1 cellular context compared by ENCODE assay signal in the genomic region with DNA sequence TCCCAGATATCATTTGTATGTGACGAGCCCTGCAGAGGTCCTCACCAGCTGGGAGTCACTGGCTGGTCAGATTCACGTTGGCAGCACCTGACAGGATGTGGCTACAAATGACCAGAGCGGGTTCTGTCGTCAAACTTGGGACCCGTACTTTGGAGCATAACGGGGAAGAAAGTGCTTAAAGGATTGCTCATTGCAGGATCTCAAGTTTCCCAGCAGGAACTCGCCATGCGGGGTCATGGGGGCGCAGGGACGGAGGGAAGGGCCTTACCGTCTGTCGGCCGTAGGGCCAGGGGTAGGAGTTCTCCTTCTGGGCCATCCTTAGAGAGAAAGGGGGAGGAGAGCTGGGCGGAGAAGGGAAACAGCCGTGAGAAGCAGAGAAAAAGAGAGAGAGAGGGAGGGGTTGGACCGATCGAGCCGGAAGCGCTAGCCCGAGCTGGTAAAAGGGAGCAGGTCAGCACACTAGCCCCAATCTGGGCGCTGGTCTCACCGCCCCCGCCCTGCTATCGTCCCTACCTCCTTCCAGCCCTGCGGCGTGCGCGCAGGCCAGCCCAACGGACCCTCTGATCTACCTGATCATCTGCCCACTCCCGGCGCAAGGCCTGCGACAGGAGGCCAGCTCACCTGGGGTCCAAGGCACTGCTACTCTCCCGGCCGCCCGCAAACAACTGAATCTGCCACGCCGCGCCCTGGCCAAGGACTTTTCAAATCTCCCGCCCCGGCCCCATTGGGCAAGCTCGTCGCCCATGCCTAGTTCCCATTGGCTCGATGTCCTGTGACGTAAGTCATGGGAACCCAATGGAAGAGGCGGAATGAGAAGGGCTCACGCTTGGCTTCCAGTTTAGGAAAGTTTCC.
A peak's percentile ranks its signal among the peaks of the same experiment; 100 is the strongest.
TF ChIP-seq lines count a peak whose summit lies in the region.

A gene (minus strand): TSS at position 667 of the 852 bp plus-strand sequence. CDS start 351 bp downstream, at position 316.

TF ChIP-seq in H1, 55 proteins besides CTCF, POLR2A, EP300 and RAD21:
- TF ChIP-seq SRF (IDR thresholded peaks at IDR 0.05; ENCODE audit: low read depth, low read length) (no peak), SIX5 (IDR thresholded peaks at IDR 0.05; ENCODE audit: low read depth, low read length) (no peak), RBBP5 (IDR thresholded peaks at IDR 0.05; ENCODE audit: borderline replicate concordance, low read depth, low read length) (no peak), KDM4A (IDR thresholded peaks at IDR 0.05; ENCODE audit: low read depth, low read length, severe bottlenecking) (peak; percentile 71), BACH1 (IDR thresholded peaks at IDR 0.05; ENCODE audit: low read length) (no peak), YY1 (IDR thresholded peaks at IDR 0.05; ENCODE audit: low read depth, low read length) (no peak), RXRA (IDR thresholded peaks at IDR 0.05; ENCODE audit: insufficient read depth, low read depth, low read length) (no peak), KDM1A (IDR thresholded peaks at IDR 0.05; ENCODE audit: borderline replicate concordance, low read length) (0 out of 2 replicates have a peak, but pooled peaks have one; percentile 33), SUZ12 (IDR thresholded peaks at IDR 0.05; ENCODE audit: low read length) (no peak), CTBP2 (IDR thresholded peaks at IDR 0.05; ENCODE audit: borderline replicate concordance, insufficient read depth, insufficient read length, low read length) (peak; percentile 57), TEAD4 (IDR thresholded peaks at IDR 0.05; ENCODE audit: low read depth, low read length) (no peak), ZNF274 (IDR thresholded peaks at IDR 0.05; ENCODE audit: borderline replicate concordance, extremely low read depth, low read length) (no peak), CHD1 (IDR thresholded peaks at IDR 0.05; ENCODE audit: low read depth, low read length) (no peak), SP4 (IDR thresholded peaks at IDR 0.05; ENCODE audit: low read length) (no peak), KDM5A (IDR thresholded peaks at IDR 0.05; ENCODE audit: low read length) (0 out of 2 replicates have a peak, but pooled peaks have one; percentile 55), EZH2 (IDR thresholded peaks at IDR 0.05; ENCODE audit: low read depth, low read length, severe bottlenecking) (no peak), FOSL1 (IDR thresholded peaks at IDR 0.05; ENCODE audit: insufficient read depth, low read depth, low read length) (no peak), CBX5 (IDR thresholded peaks at IDR 0.05; ENCODE audit: low read depth, low read length) (no peak), GTF2F1 (IDR thresholded peaks at IDR 0.05; ENCODE audit: borderline replicate concordance, low read depth, low read length) (peak; percentile 84; the same call in 1 of the 2 replicates), PHF8 (conservative IDR thresholded peaks at IDR 0.05; ENCODE audit: low read depth, low read length) (peak; percentile 96), MAFK (IDR thresholded peaks at IDR 0.05; ENCODE audit: low read depth, low read length) (no peak), SIRT6 (IDR thresholded peaks at IDR 0.05; ENCODE audit: low read length) (no peak), TCF12 (IDR thresholded peaks at IDR 0.05; ENCODE audit: low read depth, low read length) (no peak), BRCA1 (IDR thresholded peaks at IDR 0.05; ENCODE audit: low read depth, low read length) (no peak), POLR2AphosphoS5 (IDR thresholded peaks at IDR 0.05; ENCODE audit: low read depth, low read length) (peak; percentile 97), CREB1 (IDR thresholded peaks at IDR 0.05) (peak; percentile 74), TAF7 (optimal IDR thresholded peaks at IDR 0.05; ENCODE audit: borderline replicate concordance, low read depth, low read length) (peak; percentile 94), EGR1 (IDR thresholded peaks at IDR 0.05; ENCODE audit: borderline replicate concordance, low read depth, low read length) (no peak; the same call in 1 of the 2 replicates), CHD2 (IDR thresholded peaks at IDR 0.05; ENCODE audit: low read length) (peak; percentile 65), NANOG (IDR thresholded peaks at IDR 0.05; ENCODE audit: insufficient read depth, low read depth, low read length, poor library complexity, severe bottlenecking) (no peak), CEBPB (IDR thresholded peaks at IDR 0.05; ENCODE audit: low read depth, low read length) (peak; percentile 42; the same call in 1 of the 2 replicates), RNF2 (IDR thresholded peaks at IDR 0.05; ENCODE audit: borderline replicate concordance, low read depth, low read length, missing control alignments, poor library complexity, severe bottlenecking) (no peak), BCL11A (IDR thresholded peaks at IDR 0.05; ENCODE audit: low read depth in 2 of 2, low read length in 2 of 2) (no peak), JUN (IDR thresholded peaks at IDR 0.05; ENCODE audit: low read depth, low read length) (no peak), SIN3A (conservative IDR thresholded peaks at IDR 0.05 in 1 of 2, IDR thresholded peaks at IDR 0.05 in 1 of 2; ENCODE audit: low read depth in 1 of 2, low read length in 2 of 2) (peak; percentile 75 to 97; a peak in 3 of 4 replicates), HDAC2 (IDR thresholded peaks at IDR 0.05; ENCODE audit: borderline replicate concordance in 1 of 2, low read depth in 2 of 2, low read length in 2 of 2) (peak; percentile 78 to 99; a peak in 3 of 4 replicates), TAF1 (IDR thresholded peaks at IDR 0.05; ENCODE audit: low read depth, low read length) (peak; percentile 97), ASH2L (IDR thresholded peaks at IDR 0.05; ENCODE audit: low read length) (peak; percentile 38), SAP30 (IDR thresholded peaks at IDR 0.05; ENCODE audit: insufficient read depth, insufficient replicate concordance, low read length) (peak; percentile 93), HDAC6 (IDR thresholded peaks at IDR 0.05; ENCODE audit: low read depth, low read length) (no peak), RFX5 (IDR thresholded peaks at IDR 0.05; ENCODE audit: borderline replicate concordance, low read depth, low read length) (0 out of 2 replicates have a peak, but pooled peaks have one; percentile 3), JUND (IDR thresholded peaks at IDR 0.05; ENCODE audit: low read length) (no peak), TBP (IDR thresholded peaks at IDR 0.05; ENCODE audit: low read depth, low read length) (peak; percentile 94), NRF1 (IDR thresholded peaks at IDR 0.05; ENCODE audit: low read depth, low read length) (no peak), SP2 (IDR thresholded peaks at IDR 0.05; ENCODE audit: low read length) (no peak), CBX8 (IDR thresholded peaks at IDR 0.05; ENCODE audit: borderline replicate concordance, low read depth, low read length) (no peak), POU5F1 (IDR thresholded peaks at IDR 0.05; ENCODE audit: low read depth, low read length) (no peak), SP1 (IDR thresholded peaks at IDR 0.05; ENCODE audit: low read depth, low read length) (peak; percentile 85), GABPA (IDR thresholded peaks at IDR 0.05; ENCODE audit: borderline replicate concordance, insufficient read depth, low read length) (no peak)
- TF ChIP-seq, protein P1, sequence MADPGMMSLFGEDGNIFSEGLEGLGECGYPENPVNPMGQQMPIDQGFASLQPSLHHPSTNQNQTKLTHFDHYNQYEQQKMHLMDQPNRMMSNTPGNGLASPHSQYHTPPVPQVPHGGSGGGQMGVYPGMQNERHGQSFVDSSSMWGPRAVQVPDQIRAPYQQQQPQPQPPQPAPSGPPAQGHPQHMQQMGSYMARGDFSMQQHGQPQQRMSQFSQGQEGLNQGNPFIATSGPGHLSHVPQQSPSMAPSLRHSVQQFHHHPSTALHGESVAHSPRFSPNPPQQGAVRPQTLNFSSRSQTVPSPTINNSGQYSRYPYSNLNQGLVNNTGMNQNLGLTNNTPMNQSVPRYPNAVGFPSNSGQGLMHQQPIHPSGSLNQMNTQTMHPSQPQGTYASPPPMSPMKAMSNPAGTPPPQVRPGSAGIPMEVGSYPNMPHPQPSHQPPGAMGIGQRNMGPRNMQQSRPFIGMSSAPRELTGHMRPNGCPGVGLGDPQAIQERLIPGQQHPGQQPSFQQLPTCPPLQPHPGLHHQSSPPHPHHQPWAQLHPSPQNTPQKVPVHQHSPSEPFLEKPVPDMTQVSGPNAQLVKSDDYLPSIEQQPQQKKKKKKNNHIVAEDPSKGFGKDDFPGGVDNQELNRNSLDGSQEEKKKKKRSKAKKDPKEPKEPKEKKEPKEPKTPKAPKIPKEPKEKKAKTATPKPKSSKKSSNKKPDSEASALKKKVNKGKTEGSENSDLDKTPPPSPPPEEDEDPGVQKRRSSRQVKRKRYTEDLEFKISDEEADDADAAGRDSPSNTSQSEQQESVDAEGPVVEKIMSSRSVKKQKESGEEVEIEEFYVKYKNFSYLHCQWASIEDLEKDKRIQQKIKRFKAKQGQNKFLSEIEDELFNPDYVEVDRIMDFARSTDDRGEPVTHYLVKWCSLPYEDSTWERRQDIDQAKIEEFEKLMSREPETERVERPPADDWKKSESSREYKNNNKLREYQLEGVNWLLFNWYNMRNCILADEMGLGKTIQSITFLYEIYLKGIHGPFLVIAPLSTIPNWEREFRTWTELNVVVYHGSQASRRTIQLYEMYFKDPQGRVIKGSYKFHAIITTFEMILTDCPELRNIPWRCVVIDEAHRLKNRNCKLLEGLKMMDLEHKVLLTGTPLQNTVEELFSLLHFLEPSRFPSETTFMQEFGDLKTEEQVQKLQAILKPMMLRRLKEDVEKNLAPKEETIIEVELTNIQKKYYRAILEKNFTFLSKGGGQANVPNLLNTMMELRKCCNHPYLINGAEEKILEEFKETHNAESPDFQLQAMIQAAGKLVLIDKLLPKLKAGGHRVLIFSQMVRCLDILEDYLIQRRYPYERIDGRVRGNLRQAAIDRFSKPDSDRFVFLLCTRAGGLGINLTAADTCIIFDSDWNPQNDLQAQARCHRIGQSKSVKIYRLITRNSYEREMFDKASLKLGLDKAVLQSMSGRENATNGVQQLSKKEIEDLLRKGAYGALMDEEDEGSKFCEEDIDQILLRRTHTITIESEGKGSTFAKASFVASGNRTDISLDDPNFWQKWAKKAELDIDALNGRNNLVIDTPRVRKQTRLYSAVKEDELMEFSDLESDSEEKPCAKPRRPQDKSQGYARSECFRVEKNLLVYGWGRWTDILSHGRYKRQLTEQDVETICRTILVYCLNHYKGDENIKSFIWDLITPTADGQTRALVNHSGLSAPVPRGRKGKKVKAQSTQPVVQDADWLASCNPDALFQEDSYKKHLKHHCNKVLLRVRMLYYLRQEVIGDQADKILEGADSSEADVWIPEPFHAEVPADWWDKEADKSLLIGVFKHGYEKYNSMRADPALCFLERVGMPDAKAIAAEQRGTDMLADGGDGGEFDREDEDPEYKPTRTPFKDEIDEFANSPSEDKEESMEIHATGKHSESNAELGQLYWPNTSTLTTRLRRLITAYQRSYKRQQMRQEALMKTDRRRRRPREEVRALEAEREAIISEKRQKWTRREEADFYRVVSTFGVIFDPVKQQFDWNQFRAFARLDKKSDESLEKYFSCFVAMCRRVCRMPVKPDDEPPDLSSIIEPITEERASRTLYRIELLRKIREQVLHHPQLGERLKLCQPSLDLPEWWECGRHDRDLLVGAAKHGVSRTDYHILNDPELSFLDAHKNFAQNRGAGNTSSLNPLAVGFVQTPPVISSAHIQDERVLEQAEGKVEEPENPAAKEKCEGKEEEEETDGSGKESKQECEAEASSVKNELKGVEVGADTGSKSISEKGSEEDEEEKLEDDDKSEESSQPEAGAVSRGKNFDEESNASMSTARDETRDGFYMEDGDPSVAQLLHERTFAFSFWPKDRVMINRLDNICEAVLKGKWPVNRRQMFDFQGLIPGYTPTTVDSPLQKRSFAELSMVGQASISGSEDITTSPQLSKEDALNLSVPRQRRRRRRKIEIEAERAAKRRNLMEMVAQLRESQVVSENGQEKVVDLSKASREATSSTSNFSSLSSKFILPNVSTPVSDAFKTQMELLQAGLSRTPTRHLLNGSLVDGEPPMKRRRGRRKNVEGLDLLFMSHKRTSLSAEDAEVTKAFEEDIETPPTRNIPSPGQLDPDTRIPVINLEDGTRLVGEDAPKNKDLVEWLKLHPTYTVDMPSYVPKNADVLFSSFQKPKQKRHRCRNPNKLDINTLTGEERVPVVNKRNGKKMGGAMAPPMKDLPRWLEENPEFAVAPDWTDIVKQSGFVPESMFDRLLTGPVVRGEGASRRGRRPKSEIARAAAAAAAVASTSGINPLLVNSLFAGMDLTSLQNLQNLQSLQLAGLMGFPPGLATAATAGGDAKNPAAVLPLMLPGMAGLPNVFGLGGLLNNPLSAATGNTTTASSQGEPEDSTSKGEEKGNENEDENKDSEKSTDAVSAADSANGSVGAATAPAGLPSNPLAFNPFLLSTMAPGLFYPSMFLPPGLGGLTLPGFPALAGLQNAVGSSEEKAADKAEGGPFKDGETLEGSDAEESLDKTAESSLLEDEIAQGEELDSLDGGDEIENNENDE (IDR thresholded peaks at IDR 0.05; ENCODE audit: insufficient replicate concordance, low read length) = no peak
- TF ChIP-seq, protein P2, sequence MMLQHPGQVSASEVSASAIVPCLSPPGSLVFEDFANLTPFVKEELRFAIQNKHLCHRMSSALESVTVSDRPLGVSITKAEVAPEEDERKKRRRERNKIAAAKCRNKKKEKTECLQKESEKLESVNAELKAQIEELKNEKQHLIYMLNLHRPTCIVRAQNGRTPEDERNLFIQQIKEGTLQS (IDR thresholded peaks at IDR 0.05; ENCODE audit: insufficient read depth, low read depth, low read length) = no peak
- TF ChIP-seq, protein P3, sequence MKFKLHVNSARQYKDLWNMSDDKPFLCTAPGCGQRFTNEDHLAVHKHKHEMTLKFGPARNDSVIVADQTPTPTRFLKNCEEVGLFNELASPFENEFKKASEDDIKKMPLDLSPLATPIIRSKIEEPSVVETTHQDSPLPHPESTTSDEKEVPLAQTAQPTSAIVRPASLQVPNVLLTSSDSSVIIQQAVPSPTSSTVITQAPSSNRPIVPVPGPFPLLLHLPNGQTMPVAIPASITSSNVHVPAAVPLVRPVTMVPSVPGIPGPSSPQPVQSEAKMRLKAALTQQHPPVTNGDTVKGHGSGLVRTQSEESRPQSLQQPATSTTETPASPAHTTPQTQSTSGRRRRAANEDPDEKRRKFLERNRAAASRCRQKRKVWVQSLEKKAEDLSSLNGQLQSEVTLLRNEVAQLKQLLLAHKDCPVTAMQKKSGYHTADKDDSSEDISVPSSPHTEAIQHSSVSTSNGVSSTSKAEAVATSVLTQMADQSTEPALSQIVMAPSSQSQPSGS (IDR thresholded peaks at IDR 0.05; ENCODE audit: low read length) = no peak
- TF ChIP-seq, protein P4, sequence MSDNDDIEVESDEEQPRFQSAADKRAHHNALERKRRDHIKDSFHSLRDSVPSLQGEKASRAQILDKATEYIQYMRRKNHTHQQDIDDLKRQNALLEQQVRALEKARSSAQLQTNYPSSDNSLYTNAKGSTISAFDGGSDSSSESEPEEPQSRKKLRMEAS (IDR thresholded peaks at IDR 0.05) = peak; percentile 94
- TF ChIP-seq, protein P5, sequence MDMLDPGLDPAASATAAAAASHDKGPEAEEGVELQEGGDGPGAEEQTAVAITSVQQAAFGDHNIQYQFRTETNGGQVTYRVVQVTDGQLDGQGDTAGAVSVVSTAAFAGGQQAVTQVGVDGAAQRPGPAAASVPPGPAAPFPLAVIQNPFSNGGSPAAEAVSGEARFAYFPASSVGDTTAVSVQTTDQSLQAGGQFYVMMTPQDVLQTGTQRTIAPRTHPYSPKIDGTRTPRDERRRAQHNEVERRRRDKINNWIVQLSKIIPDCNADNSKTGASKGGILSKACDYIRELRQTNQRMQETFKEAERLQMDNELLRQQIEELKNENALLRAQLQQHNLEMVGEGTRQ (IDR thresholded peaks at IDR 0.05; ENCODE audit: low read length) = no peak
- TF ChIP-seq, protein P6, sequence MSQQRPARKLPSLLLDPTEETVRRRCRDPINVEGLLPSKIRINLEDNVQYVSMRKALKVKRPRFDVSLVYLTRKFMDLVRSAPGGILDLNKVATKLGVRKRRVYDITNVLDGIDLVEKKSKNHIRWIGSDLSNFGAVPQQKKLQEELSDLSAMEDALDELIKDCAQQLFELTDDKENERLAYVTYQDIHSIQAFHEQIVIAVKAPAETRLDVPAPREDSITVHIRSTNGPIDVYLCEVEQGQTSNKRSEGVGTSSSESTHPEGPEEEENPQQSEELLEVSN (IDR thresholded peaks at IDR 0.05) = peak; percentile 90
